Comparison of ENCODE assay signal across 8 cellular contexts in the genomic region with DNA sequence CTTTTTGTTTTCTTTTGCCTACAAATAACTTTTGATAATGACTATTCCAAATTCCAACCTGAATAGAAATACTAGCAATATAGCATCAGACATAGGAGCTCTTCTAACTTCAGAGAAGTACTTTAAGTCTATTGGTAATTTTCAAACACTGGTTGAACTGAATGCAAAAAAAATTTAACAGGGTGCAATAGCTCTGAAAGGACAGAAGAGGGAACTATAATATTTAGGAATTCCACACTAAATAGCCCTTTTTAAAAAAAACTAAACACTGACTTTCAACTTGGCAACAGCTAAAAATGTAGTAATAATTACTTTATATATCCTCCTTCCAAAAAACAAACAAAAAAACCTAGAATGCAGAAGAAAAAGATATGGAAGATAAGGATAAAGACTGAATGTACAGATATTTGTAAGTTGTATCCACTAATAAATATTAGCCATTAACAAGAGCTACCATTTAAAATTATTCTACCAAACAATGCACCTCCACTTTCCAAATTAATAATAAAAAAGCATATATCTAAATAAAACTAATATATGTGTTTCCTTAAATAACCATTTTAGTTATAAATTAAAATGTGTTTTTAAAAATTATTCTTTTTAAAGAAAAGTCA.
DNase-seq lines count a peak whose midpoint lies in the region; ATAC-seq, FAIRE-seq and TF ChIP-seq lines count a peak whose summit lies in the region.

No MANE protein-coding gene starts in this region.

- intact Hi-C loops in pancreas (cut with DNase I): loop anchor here in 1 of 3 donors (10.0 kb wide), 1 partner anchor 190 kb away; no protein-coding TSS in a partner anchor

- no peak overlapping the region for H3K27ac ChIP-seq in pancreas

- no peaks in the 10 kb centered on the region for H3K9me3 ChIP-seq in pancreas

- H3K27me3 ChIP-seq in pancreas: no peaks in the 10 kb centered on the region

- peaks cover 0 to 3% (median 0%) of the 10 kb centered on the region in 3 donors for H3K4me1 ChIP-seq in pancreas

- H3K4me3 ChIP-seq in pancreas: no peak overlapping the region

- ATAC-seq in pancreas (peak in 3 of 4 donors; percentile 50 to 69 (median 56)), HG03095 (IDR thresholded peaks at IDR 0.05; ENCODE audit: unreplicated experiment) (no peak)

- no peaks in the 10 kb centered on the region for H3K36me3 ChIP-seq in pancreas

- DNase-seq in NCI-H2227 treated with DMSO at 0.1 percent for 48 hours (lab: John Stamatoyannopoulos, UW) (peak; percentile 2), NCI-H2227 (lab: John Stamatoyannopoulos, UW; ENCODE audit: unreplicated experiment) (no peak), NCI-H774 (lab: John Stamatoyannopoulos, UW) (peak; percentile 3), dedifferentiated amniotic fluid mesenchymal stem cell (ENCODE audit: extremely low spot score) (peak; percentile 54), pancreas (no peak), occipital lobe (lab: John Stamatoyannopoulos, UW) (no peak)
- no peak for DNase-seq in NK-92 treated with Interleukin-12 subunit alpha and Interleukin-12 subunit beta, amount 100 ng/mL, for 24 hours (lab: John Stamatoyannopoulos, UW)

- peak; percentile 95 for FAIRE-seq in pancreas (lab: Jason Lieb, UNC)

- peak; percentile 9 to 49 (median 28) for TF ChIP-seq CTCF in pancreas (IDR thresholded peaks at IDR 0.05)

Comparison
In these comparisons a context has a peak if more than half of its experiments do, and no peak if none do; other contexts are left out.
1. DNase-seq: peak in NCI-H2227 treated with DMSO at 0.1 percent for 48 hours (single experiment), NCI-H774 (single experiment) and dedifferentiated amniotic fluid mesenchymal stem cell (single experiment); none in NCI-H2227 (single experiment), pancreas (0 of 6), occipital lobe (single experiment) and NK-92 treated with Interleukin-12 subunit alpha and Interleukin-12 subunit beta, amount 100 ng/mL, for 24 hours (single experiment).